ENCODE assay signal across 22 cellular contexts in genomic region chr10:96112531-96112930, GRCh38.
DNase-seq lines count a peak whose midpoint lies in the region; TF ChIP-seq lines count a peak whose summit lies in the region.
"Had no signal": no experiment of that assay in that cellular context is flagged by ENCODE, and none has a peak within 500 bp of the region (broad histone marks: within the 10 kb centered on the region; RNA-seq: fewer than 3 reads in every experiment).

No MANE protein-coding gene starts in this region.

- TF ChIP-seq CTCF in cardiac fibroblast (IDR thresholded peaks at IDR 0.05; ENCODE audit: low read depth, low read length) = no peak
- no peak for TF ChIP-seq CTCF in fibroblast of pulmonary artery (IDR thresholded peaks at IDR 0.05; ENCODE audit: low read length, missing control alignments)

- H3K4me3 ChIP-seq in cardiac fibroblast (replicated peaks in 1 of 2; ENCODE audit: low read depth in 2 of 2, low read length in 2 of 2) (no peak overlapping the region), fibroblast of pulmonary artery (replicated peaks; ENCODE audit: low read depth, low read length) (no peak overlapping the region)
- H3K4me3 ChIP-seq: BLaER1, GM12878 had no signal

- DNase-seq in cardiac fibroblast (ENCODE audit: low read depth in 2 of 2) = peak; percentile 9 to 58
- DNase-seq in fibroblast of pulmonary artery (ENCODE audit: low read depth) = peak; percentile 64
- no peak for DNase-seq in amygdala (lab: John Stamatoyannopoulos, UW)
- DNase-seq in NCI-H1436 (lab: John Stamatoyannopoulos, UW) = no peak
- DNase-seq in NCI-H1694 (lab: John Stamatoyannopoulos, UW) = no peak
- DNase-seq: 8988T; ACHN; BE2C; C1 segment of cervical spinal cord; CD4-positive, alpha-beta memory T cell; CD4-positive, CD25-positive, alpha-beta regulatory T cell; CD8-positive, alpha-beta memory T cell; COR-L47; DMS 273 treated with DMSO at 0.1 percent for 48 hours; DMS153; DMS53; DMS79; DND-41; EL; GDM1 had no signal

Comparison
In these comparisons a context has a peak if more than half of its experiments do, and no peak if none do; other contexts are left out.
1. DNase-seq: peak in cardiac fibroblast (2 of 2) and fibroblast of pulmonary artery (single experiment); none in amygdala (0 of 56), NCI-H1436 (single experiment) and NCI-H1694 (single experiment).